9 cellular contexts compared by ENCODE assay signal in the genomic region with DNA sequence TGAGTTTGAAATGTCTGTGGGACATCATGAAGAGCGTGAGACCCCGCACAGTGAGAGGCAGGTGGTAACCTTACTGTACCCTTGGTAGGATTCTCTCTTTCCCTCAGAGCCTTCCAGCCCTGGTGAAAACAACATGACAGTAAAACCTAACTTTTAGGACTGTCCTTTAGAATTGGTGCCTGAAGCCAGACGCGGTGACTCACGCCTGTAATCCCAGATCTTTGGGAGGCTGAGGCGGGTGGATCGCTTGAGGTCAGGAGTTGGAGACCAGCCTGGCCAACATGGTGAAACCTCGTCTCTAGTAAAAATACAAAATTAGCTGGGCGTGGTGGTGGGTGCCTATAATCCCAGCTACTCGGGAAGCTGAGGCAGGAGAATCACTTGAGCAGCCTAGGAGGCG. TPM values are rescaled to one million over a fixed set of nuclear protein-coding genes. Genes with fewer than 3 reads are reported as not detected.
DNase-seq lines count a peak whose midpoint lies in the region; ATAC-seq, FAIRE-seq and TF ChIP-seq lines count a peak whose summit lies in the region.
"Not testable (repeated sequence)": the region's sequence is repeated elsewhere in the genome, so short reads cannot be mapped to it uniquely, and the experiment has no call there.
"Had no signal": no experiment of that assay in that cellular context is flagged by ENCODE, and none has a peak within 500 bp of the region (broad histone marks: within the 10 kb centered on the region; RNA-seq: fewer than 3 reads in every experiment).

No MANE protein-coding gene starts in this region.

- not testable (repeated sequence) for H3K4me2 ChIP-seq in A549
- H3K4me2 ChIP-seq in HCT116 (ENCODE audit: low read length) (peak overlapping the region; percentile 26), smooth muscle cell (peak overlapping the region; percentile 13)

- peaks cover 55% of the 10 kb centered on the region for H3K4me1 ChIP-seq in A549
- H3K4me1 ChIP-seq in HCT116 (ENCODE audit: control insufficient read depth in 1 of 2, insufficient read depth in 2 of 2, low read length in 2 of 2), result peaks cover 53 to 62% of the 10 kb centered on the region in 2 experiments
- not testable (repeated sequence) for H3K4me1 ChIP-seq in smooth muscle cell (ENCODE audit: low read depth)

- H3K9me3 ChIP-seq in A549; HCT116 (ENCODE audit: control insufficient read depth in 1 of 2, insufficient read depth in 1 of 2, low read depth in 1 of 2, low read length in 2 of 2); smooth muscle cell (replicated peaks; ENCODE audit: low read depth): not testable (repeated sequence)

- intact Hi-C loops in HCT116 (cut with micrococcal nuclease), result loop anchor here (5.0 kb wide), 1 partner anchor 130 kb away; no protein-coding TSS in a partner anchor

- RAD21 ChIA-PET in HCT116 (lab: Charles Lee; ENCODE audit: low non-redundant PET in 1 of 2, low total read pairs in 2 of 2, uncharacterized antibody in 2 of 2, unreplicated experiment in 2 of 2), result not testable (repeated sequence)

- not testable (repeated sequence) for TF ChIP-seq RAD21 in A549 (conservative IDR thresholded peaks at IDR 0.05 in 1 of 2, IDR thresholded peaks at IDR 0.05 in 1 of 2); HCT116 (IDR thresholded peaks at IDR 0.05; ENCODE audit: low read depth)

- not testable (repeated sequence) for H3K9ac ChIP-seq in HCT116 (ENCODE audit: low read length); smooth muscle cell (ENCODE audit: low read depth)

- not testable (repeated sequence) for ATAC-seq in A549; activated T-helper 17 cell treated with anti-CD3 and anti-CD28 coated beads, Interleukin-2, amount 50 U/mL, for 72 hours (replicated peaks)
- ATAC-seq in HCT116, result peak; percentile 30

- WGBS in A549 (ENCODE audit: missing lambda C conversion rate), result 76% methylated on average over 11 of the region's 11 CpGs
- WGBS in smooth muscle cell (ENCODE audit: low lambda C conversion rate), result 51% methylated on average over 11 of the region's 11 CpGs

- H3K4me3 ChIP-seq in A549; HCT116 (replicated peaks in 1 of 2; ENCODE audit: low read depth in 1 of 2, low read length in 2 of 2); fibroblast of mammary gland (ENCODE audit: control insufficient read depth, low read depth, low read length); smooth muscle cell: not testable (repeated sequence)

- BruUV-seq in HCT116 (replicated peaks; lab: Mats Ljungman, UMichigan), result not testable (repeated sequence)

- H3K4me1 Mint-ChIP-seq in activated T-helper 17 cell treated with anti-CD3 and anti-CD28 coated beads, Interleukin-2, amount 50 U/mL, for 72 hours; progenitor cell of endocrine pancreas (ENCODE audit: low read depth): not testable (repeated sequence)

- not testable (repeated sequence) for TF ChIP-seq EP300 in A549 (IDR thresholded peaks at IDR 0.05)

- H3K36me3 ChIP-seq in HCT116 (ENCODE audit: control insufficient read depth in 1 of 2, insufficient read depth in 2 of 2, low read length in 2 of 2) (peaks cover 11 to 17% of the 10 kb centered on the region in 2 experiments; a peak in 3 of 4 replicates), smooth muscle cell (ENCODE audit: low read depth) (peaks cover 13% of the 10 kb centered on the region)

- H3K9me2 ChIP-seq in HCT116 (ENCODE audit: insufficient read depth), result not testable (repeated sequence)

- not testable (repeated sequence) for TF ChIP-seq POLR2A in A549 (IDR thresholded peaks at IDR 0.05; ENCODE audit: low read length); HCT116 (IDR thresholded peaks at IDR 0.05; ENCODE audit: borderline replicate concordance, extremely low read depth, insufficient read depth, insufficient read length)

- not testable (repeated sequence) for DNase-seq in A549 (ENCODE audit: low read depth in 1 of 2, low spot score in 1 of 2); HCT116 (ENCODE audit: low read depth, low spot score); RWPE1 (ENCODE audit: low spot score); progenitor cell of endocrine pancreas (ENCODE audit: low spot score, unreplicated experiment); smooth muscle cell (lab: John Stamatoyannopoulos, UW; ENCODE audit: unreplicated experiment)
- DNase-seq in fibroblast of mammary gland (ENCODE audit: low read depth), result peak; percentile 26

- not testable (repeated sequence) for H3K27me3 ChIP-seq in HCT116 (ENCODE audit: insufficient read depth, low read length); smooth muscle cell (ENCODE audit: low read depth)

- not testable (repeated sequence) for H2AFZ ChIP-seq in HCT116 (ENCODE audit: low read depth, low read length, poor library complexity, severe bottlenecking); smooth muscle cell (ENCODE audit: low read depth)

- POLR2A ChIA-PET in A549 (lab: Yijun Ruan, JAX); HCT116 (lab: Charles Lee); RWPE1 (lab: Yijun Ruan, JAX; ENCODE audit: low non-redundant PET): not testable (repeated sequence)

- H4K20me1 ChIP-seq in HCT116 (ENCODE audit: insufficient read depth), result not testable (repeated sequence)
- peaks cover 15% of the 10 kb centered on the region for H4K20me1 ChIP-seq in smooth muscle cell (ENCODE audit: low read depth)

- peaks cover 11% of the 10 kb centered on the region for H3F3A ChIP-seq in smooth muscle cell (ENCODE audit: low read depth)

- not testable (repeated sequence) for FAIRE-seq in A549 (lab: Jason Lieb, UNC)

- H3K27ac Mint-ChIP-seq in activated T-helper 17 cell treated with anti-CD3 and anti-CD28 coated beads, Interleukin-2, amount 50 U/mL, for 72 hours, result peak overlapping the region; percentile 28
- H3K27ac Mint-ChIP-seq in progenitor cell of endocrine pancreas, result peak overlapping the region; percentile 83

- H3K9me3 Mint-ChIP-seq in activated T-helper 17 cell treated with anti-CD3 and anti-CD28 coated beads, Interleukin-2, amount 50 U/mL, for 72 hours; progenitor cell of endocrine pancreas (ENCODE audit: low read depth): not testable (repeated sequence)

- not testable (repeated sequence) for H3K79me2 ChIP-seq in HCT116 (ENCODE audit: insufficient read depth, low read length); smooth muscle cell (ENCODE audit: low read depth)

- not testable (repeated sequence) for H3K27me3 Mint-ChIP-seq in activated T-helper 17 cell treated with anti-CD3 and anti-CD28 coated beads, Interleukin-2, amount 50 U/mL, for 72 hours; progenitor cell of endocrine pancreas

- peaks cover 99% of the 10 kb centered on the region for H3K36me3 Mint-ChIP-seq in activated T-helper 17 cell treated with anti-CD3 and anti-CD28 coated beads, Interleukin-2, amount 50 U/mL, for 72 hours (ENCODE audit: low read depth)
- peaks cover 23% of the 10 kb centered on the region for H3K36me3 Mint-ChIP-seq in progenitor cell of endocrine pancreas (ENCODE audit: insufficient read depth)

- peak overlapping the region; percentile 35 to 98; a peak in 5 of 6 replicates for H3K27ac ChIP-seq in A549
- H3K27ac ChIP-seq in HCT116 (ENCODE audit: low read depth, low read length), result not testable (repeated sequence)
- H3K27ac ChIP-seq in RWPE1, result peak overlapping the region; percentile 49
- H3K27ac ChIP-seq in smooth muscle cell (ENCODE audit: low read depth), result peak overlapping the region; percentile 13

- CTCF ChIA-PET in A549 (lab: Yijun Ruan, JAX) (interaction anchor here (1.0 to 3.2 kb wide), 16 partner anchors 10 to 399 kb away, joined by 3 to 26 read pairs (median 5); partner anchors contain the start of genes ATG16L1 and NEU2), HCT116 (lab: Charles Lee) (interaction anchor here (0.6 to 2.9 kb wide), 9 partner anchors 8 to 274 kb away, joined by 3 to 32 read pairs (median 4); partner anchors contain the start of gene NEU2), RWPE1 (lab: Yijun Ruan, JAX) (interaction anchor here (0.6 kb wide), 1 partner anchor 198 kb away, joined by 3 read pairs; no protein-coding TSS in a partner anchor)

- H3K4me3 Mint-ChIP-seq in activated T-helper 17 cell treated with anti-CD3 and anti-CD28 coated beads, Interleukin-2, amount 50 U/mL, for 72 hours; progenitor cell of endocrine pancreas (ENCODE audit: low read depth): not testable (repeated sequence)

- TF ChIP-seq CTCF in A549 (IDR thresholded peaks at IDR 0.05); HCT116 (IDR thresholded peaks at IDR 0.05 in 2 of 3, conservative IDR thresholded peaks at IDR 0.05 in 1 of 3; ENCODE audit: borderline replicate concordance in 1 of 3, insufficient read depth in 1 of 3, low read depth in 2 of 3, low read length in 2 of 3); RWPE1 (conservative IDR thresholded peaks at IDR 0.05; ENCODE audit: low read depth); fibroblast of mammary gland (conservative IDR thresholded peaks at IDR 0.05; ENCODE audit: control insufficient read depth, insufficient read depth, low read depth, low read length); progenitor cell of endocrine pancreas (IDR thresholded peaks at IDR 0.05; ENCODE audit: unreplicated experiment); smooth muscle cell (IDR thresholded peaks at IDR 0.05; ENCODE audit: borderline replicate concordance, insufficient read depth, poor library complexity, severe bottlenecking): not testable (repeated sequence)

TF ChIP-seq in HCT116, 20 proteins besides CTCF, POLR2A, EP300 and RAD21:
- 0 out of 2 replicates have a peak, but pooled peaks have one; percentile 12 for TF ChIP-seq FOSL1 (IDR thresholded peaks at IDR 0.05; ENCODE audit: low read depth)

RNA-seq across cellular contexts. Expression of gene SNORC, which starts 18.0 kb away (rescaled TPM):
- polyA plus RNA-seq in A549 (2011; rRNA removed) (8.5 and 9.1 TPM in 2 replicates), A549 (2017; fragmentation: RNase III; extraction: RNeasy Plus Mini Kit Qiagen cat#74134 plus additional on column Dnase treatment) (7.0 to 8.4 TPM (median 7.2 TPM) in 3 replicates), smooth muscle cell (0.78 and 1.2 TPM in 2 replicates)
- polyA plus RNA-seq in A549 (2012; cell fraction: cytosol; rRNA removed), result 5.2 and 7.8 TPM in 2 replicates
- polyA plus RNA-seq in A549 (2012; cell fraction: nucleus; rRNA removed), result 14.1 and 16.3 TPM in 2 replicates
- 7.2 and 8.8 TPM in 2 replicates for polyA minus RNA-seq in A549 (2011; rRNA and poly(A)+ RNA removed)
- total RNA-seq in HCT116 (2021; ENCODE audit: unreplicated experiment) (14.0 TPM), progenitor cell of endocrine pancreas (1.8 and 2.8 TPM in 2 replicates), smooth muscle cell (0.13 and 0.18 TPM in 2 replicates)
- polyA plus RNA-seq in HCT116 (2012), result 8.4 and 8.9 TPM in 2 replicates
- total RNA-seq in activated T-helper 17 cell treated with anti-CD3 and anti-CD28 coated beads, Interleukin-2, amount 50 U/mL, for 72 hours, result 1 to 10 TPM; 2.0 to 3.1 TPM
- polyA plus RNA-seq: CD8-positive, alpha-beta memory T cell; IgD-negative memory B cell had no signal
